Comparison of ENCODE assay signal across 8 cellular contexts in the genomic region with DNA sequence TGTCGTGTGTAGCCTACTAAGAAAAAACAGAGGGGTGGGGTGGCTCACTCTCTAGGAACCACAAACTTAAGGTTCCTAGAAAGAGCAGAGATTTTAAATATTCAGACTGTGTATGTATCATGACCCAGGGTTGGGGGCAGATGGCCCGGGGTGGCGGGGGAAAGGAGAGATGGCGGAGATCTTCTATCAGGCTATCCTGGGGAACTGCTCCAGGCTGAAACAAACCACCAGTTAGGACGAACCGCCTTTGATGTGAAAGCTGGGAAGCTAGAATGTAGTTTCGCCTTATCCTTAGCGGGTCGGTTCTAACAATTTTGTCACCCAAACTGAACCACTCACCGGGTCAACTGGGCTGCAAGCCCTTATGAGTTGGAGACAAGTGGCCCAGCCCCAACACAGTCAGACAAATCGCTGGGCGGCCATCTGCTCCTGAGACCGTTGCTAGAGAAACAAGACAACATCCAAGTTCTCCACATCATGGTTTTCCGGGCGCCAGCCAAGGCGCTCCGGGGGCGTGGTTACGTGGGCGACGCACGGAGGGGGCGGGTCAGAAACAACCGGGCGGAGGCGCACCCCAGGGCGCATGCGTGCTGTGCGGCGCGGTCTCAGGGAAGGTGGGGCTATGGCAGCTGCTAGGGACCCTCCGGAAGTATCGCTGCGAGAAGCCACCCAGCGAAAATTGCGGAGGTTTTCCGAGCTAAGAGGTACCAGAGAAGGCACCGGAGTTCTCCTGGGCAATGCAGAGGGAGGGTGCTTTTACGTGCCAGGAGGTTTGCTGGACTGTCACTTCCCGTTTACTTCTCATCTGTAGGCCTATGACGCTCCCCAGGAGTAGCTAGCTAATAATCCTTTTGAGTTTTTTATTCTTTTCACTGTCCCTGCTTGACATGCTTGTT. TPM values are rescaled to one million over a fixed set of nuclear protein-coding genes. Genes with fewer than 3 reads are reported as not detected.
DNase-seq lines count a peak whose midpoint lies in the region; ATAC-seq and TF ChIP-seq lines count a peak whose summit lies in the region.

A gene (plus strand): TSS at position 586 of the 896 bp plus-strand sequence. CDS start 37 bp downstream, at position 623.
A gene with protein sequence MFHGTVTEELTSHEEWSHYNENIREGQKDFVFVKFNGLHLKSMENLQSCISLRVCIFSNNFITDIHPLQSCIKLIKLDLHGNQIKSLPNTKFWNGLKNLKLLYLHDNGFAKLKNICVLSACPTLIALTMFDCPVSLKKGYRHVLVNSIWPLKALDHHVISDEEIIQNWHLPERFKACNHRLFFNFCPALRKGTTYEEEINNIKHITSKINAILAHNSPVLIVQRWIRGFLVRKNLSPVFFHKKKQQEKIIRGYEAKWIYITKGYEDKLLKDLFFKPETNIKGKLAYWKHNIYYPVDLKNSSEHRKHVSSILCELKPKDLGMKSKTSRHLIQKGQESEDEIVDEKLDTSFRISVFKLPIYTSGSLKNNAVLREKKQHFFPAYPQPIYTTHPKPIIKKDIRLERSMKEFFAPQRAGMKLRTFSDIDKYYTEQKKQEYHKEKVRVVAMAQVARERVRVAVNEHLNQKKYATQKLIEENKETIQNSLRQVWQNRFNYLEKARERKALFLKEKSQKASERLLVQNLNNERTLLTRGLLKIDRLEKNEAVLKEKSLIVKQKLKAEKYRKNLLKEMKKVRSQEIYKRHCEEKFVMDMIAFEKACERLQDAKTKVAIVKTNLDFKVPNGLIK (minus strand): TSS at position 520 of the 896 bp plus-strand sequence. CDS start 14,492 bp downstream, outside the sequence.

- DNase-seq in COLO668 (lab: John Stamatoyannopoulos, UW; ENCODE audit: unreplicated experiment) (peak; percentile 99), GM20000 (ENCODE audit: low spot score) (peak; percentile 91), HS-5 (ENCODE audit: low read depth) (peak; percentile 81), NK-92 (lab: John Stamatoyannopoulos, UW; ENCODE audit: unreplicated experiment) (peak; percentile 49), lung (ENCODE audit: low spot score) (peak; percentile 96)
- DNase-seq in activated CD8-positive, alpha-beta memory T cell treated with anti-CD3 and anti-CD28 coated beads for 24 hours, result peak; percentile 99
- peak; percentile 93 for DNase-seq in effector CD8-positive, alpha-beta T cell (lab: John Stamatoyannopoulos, UW)
- DNase-seq in stimulated activated CD4-positive, alpha-beta T cell treated with anti-CD3 and anti-CD28 coated beads, TNF-alpha, amount 100 ng/mL, for 24 hours (ENCODE audit: low read depth in 3 of 3), result peak; percentile 88 to 94 (median 92)

- peak within 1 kb of the TSS; percentile 93 to 95 for H3K27ac ChIP-seq in lung (ENCODE audit: low read depth in 1 of 2, low read length in 1 of 2)

- 3 to 5% methylated on average over 41 of the region's 41 CpGs for WGBS in lung, 2 donors

- ATAC-seq in lung (ENCODE audit: insufficient read depth, low FRiP score), result peak; percentile 100

- peaks cover 0 to 2% of the 10 kb centered on the region in 2 donors for H3K4me1 ChIP-seq in lung (ENCODE audit: control insufficient read depth in 2 of 2, insufficient read depth in 2 of 2, low read length in 2 of 2)

- H3K4me3 ChIP-seq in lung, result peak within 1 kb of the TSS; percentile 88

- H3K36me3 ChIP-seq in lung (ENCODE audit: control insufficient read depth in 2 of 2, insufficient read depth in 2 of 2, low read length in 2 of 2), result peaks cover 0 to 1% of the 10 kb centered on the region in 2 donors

- H3K27me3 ChIP-seq in lung (ENCODE audit: control insufficient read depth, insufficient read depth), result no peaks in the 10 kb centered on the region

- TF ChIP-seq CTCF in GM20000 (IDR thresholded peaks at IDR 0.05; ENCODE audit: extremely low read depth, missing control alignments) (no peak), lung (IDR thresholded peaks at IDR 0.05; ENCODE audit: control extremely low read depth, extremely low read depth) (no peak)

- H3K9me3 ChIP-seq in lung (ENCODE audit: control insufficient read depth in 2 of 2, insufficient read depth in 1 of 2, low read length in 1 of 2), result no peaks in the 10 kb centered on the region

RNA-seq across cellular contexts. Expression of the first gene that starts in this region (rescaled TPM):
- 10 to 100 TPM; 21.0 to 26.5 TPM for total RNA-seq in lung
- polyA plus RNA-seq in lung, result 1 to 10 TPM; 5.8 to 9.2 TPM

RNA-seq across cellular contexts. Expression of the second gene that starts in this region (rescaled TPM):
- 1 to 10 TPM; 1.4 to 2.0 TPM for total RNA-seq in lung
- polyA plus RNA-seq in lung, result under 1 TPM; 0.65 to 0.94 TPM

Comparison
In these comparisons a context has a peak if more than half of its experiments do, and no peak if none do; other contexts are left out.
1. Peak in every context shown above with its lines: DNase-seq, ATAC-seq, H3K4me3 ChIP-seq and H3K27ac ChIP-seq.
2. DNase-seq: peak in every context shown above with its lines; median percentile 99 in COLO668; 99 in activated CD8-positive, alpha-beta memory T cell treated with anti-CD3 and anti-CD28 coated beads for 24 hours; 96 in lung; 93 in effector CD8-positive, alpha-beta T cell; 92 in stimulated activated CD4-positive, alpha-beta T cell treated with anti-CD3 and anti-CD28 coated beads, TNF-alpha, amount 100 ng/mL, for 24 hours; 91 in GM20000; 81 in HS-5; 49 in NK-92.